8 cellular contexts compared by ENCODE assay signal in the genomic region with DNA sequence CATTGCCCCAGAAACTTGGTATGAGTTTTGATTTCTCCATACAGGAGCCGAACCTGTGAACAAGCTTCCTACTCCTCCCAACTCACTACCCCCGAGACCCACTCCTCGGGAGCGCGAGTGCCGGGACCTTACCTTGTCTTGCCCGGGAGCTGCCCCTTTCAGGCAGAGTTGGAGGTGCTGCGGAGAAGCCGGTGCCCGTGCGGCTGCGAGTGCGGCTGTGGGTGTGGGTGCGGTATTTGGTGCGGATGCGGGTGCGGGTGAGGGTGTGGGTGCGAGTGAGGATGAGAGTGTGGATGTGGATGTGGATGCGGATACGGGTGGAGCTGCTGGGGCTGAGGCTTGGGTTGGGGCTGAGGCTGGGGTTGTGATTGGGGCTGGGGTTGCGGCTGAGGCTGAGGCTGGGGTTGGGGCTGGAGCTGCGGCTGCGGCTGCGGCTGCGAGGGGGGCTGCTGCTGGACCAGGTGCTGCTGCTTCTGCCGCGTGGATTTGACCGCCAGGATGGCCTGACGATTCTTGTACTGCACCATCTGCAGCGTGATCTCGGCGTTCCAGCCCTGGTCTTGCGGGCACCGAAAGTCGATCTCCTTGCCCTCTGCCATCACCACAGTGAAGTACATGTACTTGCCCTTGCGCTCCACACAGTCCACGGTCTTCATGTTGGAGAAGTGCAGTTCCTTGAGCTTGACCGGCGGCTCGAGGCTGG. TPM values are rescaled to one million over a fixed set of nuclear protein-coding genes. Genes with fewer than 3 reads are reported as not detected.
A peak's percentile ranks its signal among the peaks of the same experiment; 100 is the strongest.
DNase-seq lines count a peak whose midpoint lies in the region; ATAC-seq and TF ChIP-seq lines count a peak whose summit lies in the region.

No MANE protein-coding gene starts in this region.

- no peaks in the 10 kb centered on the region for H3K9me3 Mint-ChIP-seq in activated naive CD4-positive, alpha-beta T cell treated with anti-CD3 and anti-CD28 coated beads, Interleukin-2, amount 50 U/mL, for 72 hours
- H3K9me3 Mint-ChIP-seq in progenitor cell of endocrine pancreas (ENCODE audit: low read depth) = no peaks in the 10 kb centered on the region

- TF ChIP-seq POLR2A in heart left ventricle (IDR thresholded peaks at IDR 0.05) = no peak

- H3K36me3 Mint-ChIP-seq in activated naive CD4-positive, alpha-beta T cell treated with anti-CD3 and anti-CD28 coated beads, Interleukin-2, amount 50 U/mL, for 72 hours = peaks cover 0 to 26% of the 10 kb centered on the region in 2 donors
- H3K36me3 Mint-ChIP-seq in progenitor cell of endocrine pancreas (ENCODE audit: insufficient read depth) = peaks cover 14% of the 10 kb centered on the region

- TF ChIP-seq CTCF in HEK293 (tag by site-specific recombination; IDR thresholded peaks at IDR 0.05) (peak; percentile 9; the same call in 1 of the 2 replicates), heart left ventricle (IDR thresholded peaks at IDR 0.05) (no peak), progenitor cell of endocrine pancreas (IDR thresholded peaks at IDR 0.05; ENCODE audit: unreplicated experiment) (no peak)

- DNase-seq in Ammon's horn (ENCODE audit: low spot score) (peak; percentile 48), RKO (ENCODE audit: low spot score) (peak; percentile 62), heart left ventricle (peak; percentile 37 to 66 (median 42)), progenitor cell of endocrine pancreas (ENCODE audit: low spot score, unreplicated experiment) (peak; percentile 26), NCI-H2107 treated with DMSO at 0.1 percent for 48 hours (lab: John Stamatoyannopoulos, UW; ENCODE audit: unreplicated experiment) (no peak)
- DNase-seq in activated naive CD4-positive, alpha-beta T cell treated with anti-CD3 and anti-CD28 coated beads, Interleukin-2, amount 50 U/mL, for 72 hours (ENCODE audit: low spot score in 2 of 2) = peak; percentile 54 to 84

- H3K4me3 ChIP-seq in HEK293 (ENCODE audit: low read depth, low read length) = peak overlapping the region; percentile 77
- H3K4me3 ChIP-seq in heart left ventricle = peak overlapping the region; percentile 65 to 90 (median 80)

- ATAC-seq in activated naive CD4-positive, alpha-beta T cell treated with anti-CD3 and anti-CD28 coated beads, Interleukin-2, amount 50 U/mL, for 72 hours = peak; percentile 9 to 47
- ATAC-seq in heart left ventricle (peak in 3 of 4 donors; percentile 9 to 33 (median 22)), GM19328 (IDR thresholded peaks at IDR 0.05; ENCODE audit: unreplicated experiment) (no peak)

- POLR2A ChIA-PET in HEK293 (lab: Yijun Ruan, JAX) = interaction anchor here (0.6 to 1.8 kb wide), 12 partner anchors 8 to 528 kb away, joined by 3 to 6 read pairs (median 4); a partner anchor contains a TSS

- no peaks in the 10 kb centered on the region for H3K27me3 ChIP-seq in heart left ventricle

- intact Hi-C loops in heart left ventricle (cut with DNase I) = loop anchor here (1.0 to 10.0 kb wide), 23 partner anchors 48 to 696 kb away; a partner anchor contains a TSS

- H3K9me3 ChIP-seq in HEK293 (ENCODE audit: control insufficient read depth, insufficient read depth, low read depth, low read length) = no peaks in the 10 kb centered on the region
- H3K9me3 ChIP-seq in heart left ventricle = no peaks in the 10 kb centered on the region

- 0 to 1% (median 0%) methylated on average over 30 to 40 of the region's 40 CpGs for WGBS in heart left ventricle, 4 donors

- H3K27ac ChIP-seq in HEK293 (ENCODE audit: extremely low read depth, low read depth, low read length) = peak overlapping the region; percentile 76; the same call in 1 of the 2 replicates
- H3K27ac ChIP-seq in heart left ventricle = peak overlapping the region; percentile 89 to 99 (median 96)

- peak overlapping the region; percentile 97 for H3K4me3 Mint-ChIP-seq in progenitor cell of endocrine pancreas (ENCODE audit: low read depth)

- H3K36me3 ChIP-seq in HEK293 (ENCODE audit: control insufficient read depth in 2 of 2, insufficient read depth in 1 of 2, low read length in 2 of 2) (no peaks in the 10 kb centered on the region), heart left ventricle (peaks cover 0 to 14% (median 0%) of the 10 kb centered on the region in 9 donors)

- H3K4me1 ChIP-seq in HEK293 (ENCODE audit: control insufficient read depth, insufficient read depth, low read length) (no peaks in the 10 kb centered on the region; the same call in 1 of the 2 replicates), heart left ventricle (peaks cover 0 to 40% (median 17%) of the 10 kb centered on the region in 12 donors)

- peaks cover 25% of the 10 kb centered on the region for H3K4me1 Mint-ChIP-seq in progenitor cell of endocrine pancreas (ENCODE audit: low read depth)

- H3K27me3 Mint-ChIP-seq in progenitor cell of endocrine pancreas = no peaks in the 10 kb centered on the region

- peak overlapping the region; percentile 89 to 100 for H3K27ac Mint-ChIP-seq in activated naive CD4-positive, alpha-beta T cell treated with anti-CD3 and anti-CD28 coated beads, Interleukin-2, amount 50 U/mL, for 72 hours
- peak overlapping the region; percentile 92 for H3K27ac Mint-ChIP-seq in progenitor cell of endocrine pancreas

- CTCF ChIA-PET in HEK293 (lab: Yijun Ruan, JAX) = interaction anchor here (0.6 to 5.0 kb wide), 10 partner anchors 10 to 546 kb away, joined by 3 to 43 read pairs (median 4); no protein-coding TSS in a partner anchor

TF ChIP-seq in HEK293, 187 proteins besides CTCF, POLR2A, EP300 and RAD21 (continues in another document):
- peak; percentile 55; the same call in 1 of the 2 replicates for TF ChIP-seq HOXD13 (CRISPR knock-in tag; IDR thresholded peaks at IDR 0.05; ENCODE audit: borderline replicate concordance)
- peak; percentile 94 for TF ChIP-seq ZNF335 (tag by site-specific recombination; conservative IDR thresholded peaks at IDR 0.05)
- TF ChIP-seq ZNF391 (tag by site-specific recombination; IDR thresholded peaks at IDR 0.05; ENCODE audit: borderline replicate concordance, low read depth) = no peak
- TF ChIP-seq RBAK (tag by site-specific recombination; IDR thresholded peaks at IDR 0.05) = no peak
- TF ChIP-seq GLIS2 (tag by site-specific recombination; IDR thresholded peaks at IDR 0.05) = 0 out of 2 replicates have a peak, but pooled peaks have one; percentile 22
- 0 out of 2 replicates have a peak, but pooled peaks have one; percentile 22 for TF ChIP-seq KLF9 (tag by site-specific recombination; IDR thresholded peaks at IDR 0.05; ENCODE audit: low read depth)
- TF ChIP-seq HOXC10 (CRISPR knock-in tag; IDR thresholded peaks at IDR 0.05) = no peak
- TF ChIP-seq, protein P1, sequence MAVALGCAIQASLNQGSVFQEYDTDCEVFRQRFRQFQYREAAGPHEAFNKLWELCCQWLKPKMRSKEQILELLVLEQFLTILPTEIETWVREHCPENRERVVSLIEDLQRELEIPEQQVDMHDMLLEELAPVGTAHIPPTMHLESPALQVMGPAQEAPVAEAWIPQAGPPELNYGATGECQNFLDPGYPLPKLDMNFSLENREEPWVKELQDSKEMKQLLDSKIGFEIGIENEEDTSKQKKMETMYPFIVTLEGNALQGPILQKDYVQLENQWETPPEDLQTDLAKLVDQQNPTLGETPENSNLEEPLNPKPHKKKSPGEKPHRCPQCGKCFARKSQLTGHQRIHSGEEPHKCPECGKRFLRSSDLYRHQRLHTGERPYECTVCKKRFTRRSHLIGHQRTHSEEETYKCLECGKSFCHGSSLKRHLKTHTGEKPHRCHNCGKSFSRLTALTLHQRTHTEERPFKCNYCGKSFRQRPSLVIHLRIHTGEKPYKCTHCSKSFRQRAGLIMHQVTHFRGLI (tag by site-specific recombination; IDR thresholded peaks at IDR 0.05) = no peak
- TF ChIP-seq ZBTB17 (tag by site-specific recombination; IDR thresholded peaks at IDR 0.05) = peak; percentile 98
- no peak for TF ChIP-seq ZNF121 (tag by site-specific recombination; IDR thresholded peaks at IDR 0.05)
- TF ChIP-seq ZFP37 (tag by site-specific recombination; IDR thresholded peaks at IDR 0.05) = 0 out of 2 replicates have a peak, but pooled peaks have one; percentile 53
- TF ChIP-seq, protein P2, sequence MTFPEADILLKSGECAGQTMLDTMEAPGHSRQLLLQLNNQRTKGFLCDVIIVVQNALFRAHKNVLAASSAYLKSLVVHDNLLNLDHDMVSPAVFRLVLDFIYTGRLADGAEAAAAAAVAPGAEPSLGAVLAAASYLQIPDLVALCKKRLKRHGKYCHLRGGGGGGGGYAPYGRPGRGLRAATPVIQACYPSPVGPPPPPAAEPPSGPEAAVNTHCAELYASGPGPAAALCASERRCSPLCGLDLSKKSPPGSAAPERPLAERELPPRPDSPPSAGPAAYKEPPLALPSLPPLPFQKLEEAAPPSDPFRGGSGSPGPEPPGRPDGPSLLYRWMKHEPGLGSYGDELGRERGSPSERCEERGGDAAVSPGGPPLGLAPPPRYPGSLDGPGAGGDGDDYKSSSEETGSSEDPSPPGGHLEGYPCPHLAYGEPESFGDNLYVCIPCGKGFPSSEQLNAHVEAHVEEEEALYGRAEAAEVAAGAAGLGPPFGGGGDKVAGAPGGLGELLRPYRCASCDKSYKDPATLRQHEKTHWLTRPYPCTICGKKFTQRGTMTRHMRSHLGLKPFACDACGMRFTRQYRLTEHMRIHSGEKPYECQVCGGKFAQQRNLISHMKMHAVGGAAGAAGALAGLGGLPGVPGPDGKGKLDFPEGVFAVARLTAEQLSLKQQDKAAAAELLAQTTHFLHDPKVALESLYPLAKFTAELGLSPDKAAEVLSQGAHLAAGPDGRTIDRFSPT (tag by site-specific recombination; IDR thresholded peaks at IDR 0.05) = peak; percentile 91
- TF ChIP-seq, protein P3, sequence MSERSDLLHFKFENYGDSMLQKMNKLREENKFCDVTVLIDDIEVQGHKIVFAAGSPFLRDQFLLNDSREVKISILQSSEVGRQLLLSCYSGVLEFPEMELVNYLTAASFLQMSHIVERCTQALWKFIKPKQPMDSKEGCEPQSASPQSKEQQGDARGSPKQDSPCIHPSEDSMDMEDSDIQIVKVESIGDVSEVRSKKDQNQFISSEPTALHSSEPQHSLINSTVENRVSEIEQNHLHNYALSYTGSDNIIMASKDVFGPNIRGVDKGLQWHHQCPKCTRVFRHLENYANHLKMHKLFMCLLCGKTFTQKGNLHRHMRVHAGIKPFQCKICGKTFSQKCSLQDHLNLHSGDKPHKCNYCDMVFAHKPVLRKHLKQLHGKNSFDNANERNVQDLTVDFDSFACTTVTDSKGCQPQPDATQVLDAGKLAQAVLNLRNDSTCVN (tag by site-specific recombination; optimal IDR thresholded peaks at IDR 0.05) = peak; percentile 85

RNA-seq across cellular contexts. Expression of a gene that starts 1.0 kb away (rescaled TPM):
- 10 to 100 TPM in 1 of 2 donors, 1 to 10 TPM in 1; 5.5 to 15.1 TPM for total RNA-seq in activated naive CD4-positive, alpha-beta T cell treated with anti-CD3 and anti-CD28 coated beads, Interleukin-2, amount 50 U/mL, for 72 hours
- total RNA-seq in heart left ventricle (10 to 100 TPM in 4 of 9 donors, 1 to 10 TPM in 5; 4.2 to 44.4 (median 8.3) TPM), progenitor cell of endocrine pancreas (45.4 and 47.4 TPM in 2 replicates)
- polyA plus RNA-seq in heart left ventricle = 1 to 10 TPM; 3.0 to 5.5 TPM

RNA-seq across cellular contexts. Expression of a gene that starts 54.0 kb away (rescaled TPM):
- total RNA-seq in activated naive CD4-positive, alpha-beta T cell treated with anti-CD3 and anti-CD28 coated beads, Interleukin-2, amount 50 U/mL, for 72 hours = 100 to 1,000 TPM; 835 to 875 TPM
- total RNA-seq in heart left ventricle = 100 to 1,000 TPM; 191 to 359 (median 247) TPM
- 100 to 1,000 TPM; 175 to 254 TPM for polyA plus RNA-seq in heart left ventricle
- total RNA-seq in progenitor cell of endocrine pancreas = 785 and 824 TPM in 2 replicates
